Comparison of ENCODE assay signal across 8 cellular contexts in the genomic region with DNA sequence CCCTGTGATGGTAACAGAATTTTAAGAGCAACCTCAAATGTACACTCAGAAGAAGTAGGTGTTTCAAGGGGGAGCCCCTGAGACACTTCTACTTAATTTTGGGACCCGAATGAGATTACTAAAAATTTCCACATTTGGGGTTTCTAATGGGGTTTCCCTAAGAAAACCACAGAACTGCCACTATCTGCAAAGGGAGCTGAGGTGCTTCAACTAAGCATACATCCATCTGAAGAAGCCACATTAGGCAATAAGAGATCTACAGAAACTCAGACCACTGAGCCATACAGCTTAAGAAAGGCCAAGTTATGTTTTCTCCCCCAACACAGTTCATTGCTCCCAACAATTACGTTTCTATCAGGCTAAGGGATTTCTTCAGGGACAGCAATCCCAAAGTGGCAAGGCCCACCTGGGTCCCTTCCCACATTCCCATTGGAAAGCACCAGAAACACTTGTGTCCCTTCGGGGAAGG. TPM values are rescaled to one million over a fixed set of nuclear protein-coding genes. Genes with fewer than 3 reads are reported as not detected.
DNase-seq lines count a peak whose midpoint lies in the region; ATAC-seq lines count a peak whose summit lies in the region.

No MANE protein-coding gene starts in this region.

- H2BK15ac ChIP-seq in mesendoderm (replicated peaks; ENCODE audit: low read depth): no peak overlapping the region

- H3K4me2 ChIP-seq in mesendoderm (ENCODE audit: low read length): no peak overlapping the region

- no peak overlapping the region for H3K56ac ChIP-seq in mesendoderm (ENCODE audit: low read length)

- peak overlapping the region; percentile 85 for H3K27ac Mint-ChIP-seq in activated T-helper 17 cell treated with anti-CD3 and anti-CD28 coated beads, Interleukin-2, amount 50 U/mL, for 72 hours

- H3K27ac ChIP-seq in mesendoderm (ENCODE audit: low read depth, low read length): no peak overlapping the region

- H3K4me1 Mint-ChIP-seq in activated T-helper 17 cell treated with anti-CD3 and anti-CD28 coated beads, Interleukin-2, amount 50 U/mL, for 72 hours: peaks cover 39% of the 10 kb centered on the region

- ATAC-seq in GM18508 (IDR thresholded peaks at IDR 0.05; ENCODE audit: insufficient read depth, unreplicated experiment): peak; percentile 47
- peak; percentile 54 for ATAC-seq in HG02840 (IDR thresholded peaks at IDR 0.05; ENCODE audit: low FRiP score, unreplicated experiment)
- peak; percentile 63 for ATAC-seq in activated T-helper 17 cell treated with anti-CD3 and anti-CD28 coated beads, Interleukin-2, amount 50 U/mL, for 72 hours (replicated peaks)

- H3K36me3 Mint-ChIP-seq in activated T-helper 17 cell treated with anti-CD3 and anti-CD28 coated beads, Interleukin-2, amount 50 U/mL, for 72 hours (ENCODE audit: low read depth): peaks cover 100% of the 10 kb centered on the region

- peak overlapping the region; percentile 25 for H3K18ac ChIP-seq in mesendoderm (ENCODE audit: low read length)

- DNase-seq in mesendoderm: no peak
- DNase-seq in RKO (ENCODE audit: low spot score): no peak
- DNase-seq in NCI-H2196 treated with DMSO at 0.1 percent for 48 hours (lab: John Stamatoyannopoulos, UW; ENCODE audit: unreplicated experiment): no peak
- no peak for DNase-seq in inferior parietal cortex (ENCODE audit: extremely low spot score)
- no peak for DNase-seq in NCI-H510A (lab: John Stamatoyannopoulos, UW)

- no peak overlapping the region for H2AK5ac ChIP-seq in mesendoderm (ENCODE audit: low read length)

- H3K27me3 ChIP-seq in mesendoderm (ENCODE audit: insufficient read depth, low read length, poor library complexity): no peaks in the 10 kb centered on the region

- WGBS in mesendoderm (ENCODE audit: extremely low coverage, insufficient coverage, low lambda C conversion rate): no CpG with 5 or more reads among the region's 3 CpGs

- H4K5ac ChIP-seq in mesendoderm (ENCODE audit: low read length): no peak overlapping the region

- no peaks in the 10 kb centered on the region for H3K27me3 Mint-ChIP-seq in activated T-helper 17 cell treated with anti-CD3 and anti-CD28 coated beads, Interleukin-2, amount 50 U/mL, for 72 hours

- no peak overlapping the region for H3K9ac ChIP-seq in mesendoderm (ENCODE audit: low read length)

- H3K4me3 Mint-ChIP-seq in activated T-helper 17 cell treated with anti-CD3 and anti-CD28 coated beads, Interleukin-2, amount 50 U/mL, for 72 hours: peak overlapping the region; percentile 95

- no peak overlapping the region for H3K23ac ChIP-seq in mesendoderm (ENCODE audit: low read length)

- H3K4me1 ChIP-seq in mesendoderm (ENCODE audit: control insufficient read depth, low read depth, low read length): peaks cover 28% of the 10 kb centered on the region

- H3K9me3 Mint-ChIP-seq in activated T-helper 17 cell treated with anti-CD3 and anti-CD28 coated beads, Interleukin-2, amount 50 U/mL, for 72 hours: no peaks in the 10 kb centered on the region

- no peak overlapping the region for H3K4me3 ChIP-seq in mesendoderm (ENCODE audit: low read length)

- peaks cover 7% of the 10 kb centered on the region for H3K79me1 ChIP-seq in mesendoderm (ENCODE audit: low read length)

- H3K79me2 ChIP-seq in mesendoderm (ENCODE audit: control insufficient read depth, insufficient read depth, low read length): peaks cover 30% of the 10 kb centered on the region

- no peak overlapping the region for H2BK5ac ChIP-seq in mesendoderm (ENCODE audit: low read length)

- no peak overlapping the region for H3K4ac ChIP-seq in mesendoderm (ENCODE audit: low read depth, low read length)

- no peak overlapping the region for H4K8ac ChIP-seq in mesendoderm (ENCODE audit: low read depth, low read length)

- H3K36me3 ChIP-seq in mesendoderm (ENCODE audit: control insufficient read depth, insufficient read depth, low read length): no peaks in the 10 kb centered on the region

- H2BK120ac ChIP-seq in mesendoderm (ENCODE audit: low read depth, low read length): no peak overlapping the region

RNA-seq across cellular contexts. Expression of gene BCL2L1, which starts 5.2 kb away (rescaled TPM):
- total RNA-seq in activated T-helper 17 cell treated with anti-CD3 and anti-CD28 coated beads, Interleukin-2, amount 50 U/mL, for 72 hours: 100 to 1,000 TPM in 1 of 2 donors, 10 to 100 TPM in 1; 86.7 to 134 TPM
- polyA plus RNA-seq in mesendoderm (2013, experiment 1 of 2): 41.9 TPM
- 43.7 TPM for polyA plus RNA-seq in mesendoderm (2013, experiment 2 of 2)

RNA-seq across cellular contexts. Expression of gene TPX2, which starts 21.6 kb away (rescaled TPM):
- 100 to 1,000 TPM; 122 to 142 TPM for total RNA-seq in activated T-helper 17 cell treated with anti-CD3 and anti-CD28 coated beads, Interleukin-2, amount 50 U/mL, for 72 hours
- polyA plus RNA-seq in mesendoderm (2013, experiment 1 of 2): 119 TPM
- polyA plus RNA-seq in mesendoderm (2013, experiment 2 of 2): 120 TPM
